35 cellular contexts compared by ENCODE assay signal in the genomic region with DNA sequence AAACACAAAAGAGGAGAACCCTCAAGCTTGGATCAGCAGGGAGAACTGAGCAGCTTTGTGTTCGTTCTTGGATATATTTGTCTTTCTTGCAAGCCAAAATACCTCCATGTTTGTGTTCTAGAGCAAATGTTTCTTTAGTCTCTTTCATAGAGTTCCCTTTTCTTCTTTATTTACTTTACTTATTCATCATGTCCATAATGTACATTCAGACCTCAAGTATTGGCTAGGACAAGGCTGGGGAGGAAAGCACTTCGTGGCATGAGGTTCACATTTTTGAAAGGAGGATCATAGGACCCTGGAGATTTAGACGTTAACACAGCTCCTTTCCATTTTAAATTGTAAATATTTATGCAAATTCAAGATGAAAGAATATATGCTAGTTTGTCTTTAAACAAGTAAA.
DNase-seq lines count a peak whose midpoint lies in the region; ATAC-seq, FAIRE-seq and TF ChIP-seq lines count a peak whose summit lies in the region.
"Had no signal": no experiment of that assay in that cellular context is flagged by ENCODE, and none has a peak within 500 bp of the region (broad histone marks: within the 10 kb centered on the region; RNA-seq: fewer than 3 reads in every experiment).

No MANE protein-coding gene starts in this region.

- ATAC-seq in HG02938 (IDR thresholded peaks at IDR 0.05; ENCODE audit: unreplicated experiment): no peak
- ATAC-seq: activated T-helper 17 cell treated with anti-CD3 and anti-CD28 coated beads, Interleukin-2, amount 50 U/mL, for 72 hours; left cardiac atrium; stimulated activated naive B cell treated with anti-CD40 and anti-IgM and Interleukin-4, amounts not matched to agents 10 μg/mL and 1 μg/mL and 100 μg/mL, for 72 hours; T-helper 17 cell had no signal

- no peaks in the 10 kb centered on the region for H4K20me1 ChIP-seq in fibroblast of lung (ENCODE audit: control insufficient read depth, extremely low read depth, insufficient read depth, low read length)
- no peaks in the 10 kb centered on the region for H4K20me1 ChIP-seq in osteoblast (ENCODE audit: insufficient read depth, low read length)

- H3K27ac ChIP-seq in ACC112 (ENCODE audit: low read depth, low read length): peak overlapping the region; percentile 79
- H3K27ac ChIP-seq in fibroblast of lung (ENCODE audit: insufficient read depth, low read length): no peak overlapping the region
- H3K27ac ChIP-seq in osteoblast (ENCODE audit: low read depth, low read length): peak overlapping the region; percentile 34
- H3K27ac ChIP-seq: right atrium auricular region had no signal

- TF ChIP-seq POLR2A in H54 (IDR thresholded peaks at IDR 0.05; ENCODE audit: low read depth, low read length): no peak

- TF ChIP-seq CTCF in fibroblast of lung (conservative IDR thresholded peaks at IDR 0.05 in 1 of 2, IDR thresholded peaks at IDR 0.05 in 1 of 2; ENCODE audit: low read depth in 1 of 2, low read length in 2 of 2) (no peak), osteoblast (IDR thresholded peaks at IDR 0.05; ENCODE audit: extremely low read depth, low read depth, low read length) (no peak)

- H3K36me3 ChIP-seq in ACC112 (ENCODE audit: insufficient read depth, low read length) (no peaks in the 10 kb centered on the region), adipocyte (ENCODE audit: control insufficient read depth, insufficient read depth, low read length, severe bottlenecking) (no peaks in the 10 kb centered on the region), fibroblast of lung (ENCODE audit: control insufficient read depth, insufficient read depth, low read length) (no peaks in the 10 kb centered on the region), osteoblast (ENCODE audit: insufficient read depth, low read length) (no peaks in the 10 kb centered on the region)
- H3K36me3 ChIP-seq: right atrium auricular region had no signal

- peak overlapping the region; percentile 96 for H2AFZ ChIP-seq in ACC112 (ENCODE audit: low read length, unreplicated experiment)
- no peak overlapping the region for H2AFZ ChIP-seq in fibroblast of lung (ENCODE audit: low read length)
- H2AFZ ChIP-seq in osteoblast (ENCODE audit: low read length): peak overlapping the region; percentile 30

- H3K27me3 ChIP-seq in ACC112 (ENCODE audit: insufficient read depth, low read length) (no peaks in the 10 kb centered on the region), adipocyte (replicated peaks; ENCODE audit: control insufficient read depth, insufficient read depth, low read length) (no peaks in the 10 kb centered on the region), fibroblast of lung (ENCODE audit: control insufficient read depth, insufficient read depth, low read length) (no peaks in the 10 kb centered on the region), osteoblast (ENCODE audit: insufficient read depth, low read length) (no peaks in the 10 kb centered on the region)
- H3K27me3 ChIP-seq: right atrium auricular region had no signal

- H3K4me2 ChIP-seq in fibroblast of lung (ENCODE audit: extremely low read depth, insufficient read depth, low read length): no peak overlapping the region
- peak overlapping the region; percentile 63 for H3K4me2 ChIP-seq in osteoblast (ENCODE audit: insufficient read depth, low read length)

- H3K9ac ChIP-seq in adipocyte (ENCODE audit: low read length): no peak overlapping the region
- H3K9ac ChIP-seq in fibroblast of lung (ENCODE audit: insufficient read depth, low read length): no peak overlapping the region

- no peaks in the 10 kb centered on the region for H3K9me3 ChIP-seq in adipocyte (ENCODE audit: control insufficient read depth, low read length)
- no peaks in the 10 kb centered on the region for H3K9me3 ChIP-seq in fibroblast of lung (ENCODE audit: control insufficient read depth, insufficient read depth, low read depth, low read length)
- H3K9me3 ChIP-seq in osteoblast (ENCODE audit: low read depth, low read length): no peaks in the 10 kb centered on the region
- H3K9me3 ChIP-seq: right atrium auricular region had no signal

- H3K4me1 ChIP-seq in ACC112 (ENCODE audit: control insufficient read depth, insufficient read depth, low read length, unreplicated experiment): peaks cover 17% of the 10 kb centered on the region
- H3K4me1 ChIP-seq in adipocyte (ENCODE audit: control insufficient read depth, insufficient read depth, low read length): peaks cover 35% of the 10 kb centered on the region
- no peaks in the 10 kb centered on the region for H3K4me1 ChIP-seq in fibroblast of lung (ENCODE audit: control insufficient read depth, extremely low read depth, insufficient read depth, low read length)
- H3K4me1 ChIP-seq in osteoblast (ENCODE audit: insufficient read depth, low read length): peaks cover 28% of the 10 kb centered on the region
- H3K4me1 ChIP-seq: right atrium auricular region had no signal

- FAIRE-seq in H54 (lab: Jason Lieb, UNC): no peak
- FAIRE-seq: A204.1, endothelial cell of umbilical vein, frontal cortex, G401.6, GM19239 had no signal

- peak overlapping the region; percentile 58; the same call in 1 of the 2 replicates for H3K4me3 ChIP-seq in ACC112 (ENCODE audit: low read depth, low read length)
- H3K4me3 ChIP-seq in adipocyte (ENCODE audit: low read length): peak overlapping the region; percentile 28
- H3K4me3 ChIP-seq in fibroblast of lung (replicated peaks in 1 of 4; ENCODE audit: control extremely low read depth in 1 of 4, insufficient read depth in 1 of 4, low read depth in 3 of 4, low read length in 4 of 4): no peak overlapping the region
- H3K4me3 ChIP-seq in osteoblast (ENCODE audit: insufficient read depth, low read length): peak overlapping the region; percentile 36
- H3K4me3 ChIP-seq: right atrium auricular region had no signal

- no peaks in the 10 kb centered on the region for H3K79me2 ChIP-seq in ACC112 (ENCODE audit: control insufficient read depth, insufficient read depth, low read length, unreplicated experiment)
- no peaks in the 10 kb centered on the region for H3K79me2 ChIP-seq in fibroblast of lung (ENCODE audit: control insufficient read depth, insufficient read depth, low read length)
- H3K79me2 ChIP-seq in osteoblast (ENCODE audit: insufficient read depth, low read length): no peaks in the 10 kb centered on the region

- DNase-seq in adipocyte (ENCODE audit: low read depth) (peak; percentile 45), fibroblast of lung (ENCODE audit: low read depth in 2 of 2) (peak; percentile 6 to 49), osteoblast (ENCODE audit: insufficient read length, low spot score, missing footprints) (peak; percentile 76), H54 (ENCODE audit: insufficient read length, low spot score) (no peak), anterior cingulate cortex (lab: John Stamatoyannopoulos, UW) (no peak), SK-N-DZ (ENCODE audit: low spot score) (no peak)
- DNase-seq: activated CD4-positive, alpha-beta memory T cell treated with anti-CD3 and anti-CD28 coated beads, Interleukin-2, amount 10 ng/mL, durations not matched to agents 7 days and 5 days; activated CD4-positive, CD25-positive, alpha-beta regulatory T cell treated with anti-CD3 and anti-CD28 coated beads, Interleukin-2, amount 50 U/mL, for 72 hours; activated naive CD4-positive, alpha-beta T cell treated with anti-CD3 and anti-CD28 coated beads, Interleukin-2, amount 50 U/mL, for 16 hours; amygdala; CD8-positive, alpha-beta memory T cell; cerebellar nuclear complex; H9; KG1; left cardiac atrium; mammary epithelial cell; MM.1S; NCI-H1417; NCI-H2081; NCI-H345; NCI-H748 treated with DMSO at 0.1 percent for 48 hours; nephron progenitor cell; RPMI8226; stimulated activated CD4-positive, alpha-beta T cell treated with anti-CD3 and anti-CD28 coated beads, Interleukin-15, amount 100 ng/mL, for 24 hours; stimulated activated naive B cell treated with anti-CD40 and anti-IgM and Interleukin-4, amounts not matched to agents 10 μg/mL and 1 μg/mL and 100 μg/mL, for 72 hours; T-helper 17 cell had no signal

Comparison
In these comparisons a context has a peak if more than half of its experiments do, and no peak if none do; other contexts are left out.
1. H3K4me3 ChIP-seq: peak in ACC112 (single experiment), adipocyte (single experiment) and osteoblast (single experiment); none in fibroblast of lung (0 of 4).
2. DNase-seq: peak in adipocyte (single experiment), fibroblast of lung (2 of 2) and osteoblast (single experiment); none in H54 (single experiment), anterior cingulate cortex (0 of 58) and SK-N-DZ (single experiment).